9 cellular contexts compared by ENCODE assay signal in genomic region chr3:14866627-14867026, GRCh38. TPM values are rescaled to one million over a fixed set of nuclear protein-coding genes. Genes with fewer than 3 reads are reported as not detected.
"Had no signal": no experiment of that assay in that cellular context is flagged by ENCODE, and none has a peak within 500 bp of the region (broad histone marks: within the 10 kb centered on the region; RNA-seq: fewer than 3 reads in every experiment).

No MANE protein-coding gene starts in this region.

- H3K27ac Mint-ChIP-seq: GM23338, IgD-negative memory B cell had no signal

- H3K4me3 ChIP-seq: GM23338 had no signal

- H3K27ac ChIP-seq: HL-60, KMS-11 had no signal

- H3K36me3 Mint-ChIP-seq: IgD-negative memory B cell had no signal

- DNase-seq: H9, HCEC 1CT, KBM-7 had no signal

- H3K4me1 Mint-ChIP-seq: IgD-negative memory B cell had no signal

- H3K4me3 Mint-ChIP-seq: GM23338, H9, IgD-negative memory B cell had no signal

- H3K9me3 Mint-ChIP-seq: GM23338, H9 had no signal

- ATAC-seq: GM23338, HepG2 had no signal

RNA-seq across cellular contexts. Expression of gene FGD5, which starts 47.9 kb away (rescaled TPM):
- total RNA-seq: HepG2, HT1080 had no signal
- polyA plus RNA-seq: IgD-negative memory B cell had no signal
